In the genomic region with DNA sequence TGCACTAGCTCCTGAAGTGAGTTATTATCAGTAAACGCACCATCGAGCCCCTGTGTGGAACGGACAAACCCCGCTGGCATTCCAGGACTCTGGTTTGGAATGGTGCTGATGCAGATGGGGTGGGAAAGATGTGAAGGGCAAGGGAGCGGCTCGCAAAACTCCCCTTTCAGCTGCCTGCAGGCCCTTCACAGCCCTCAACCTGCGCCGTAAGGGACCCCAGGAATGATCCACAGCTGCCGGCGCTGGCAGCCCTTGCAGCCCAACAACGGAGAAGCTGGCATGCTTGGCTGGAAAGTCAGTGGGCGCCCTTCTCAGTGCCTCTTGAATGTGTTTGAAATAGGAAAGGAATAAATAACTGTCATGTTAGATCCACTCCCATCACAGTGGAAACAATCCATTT, we compare ENCODE assay signal across 24 cellular contexts.
"Had no signal": no experiment of that assay in that cellular context is flagged by ENCODE, and none has a peak within 500 bp of the region (broad histone marks: within the 10 kb centered on the region; RNA-seq: fewer than 3 reads in every experiment).

No MANE protein-coding gene starts in this region.

- DNase-seq: activated CD4-positive, alpha-beta T cell treated with anti-CD3 and anti-CD28 coated beads for 48 hours; activated CD4-positive, alpha-beta T cell treated with anti-CD3 and anti-CD28 coated beads, Interleukin-2, amount 50 U/mL, for 48 hours; activated CD8-positive, alpha-beta memory T cell treated with anti-CD3 and anti-CD28 coated beads for 24 hours; activated CD8-positive, alpha-beta memory T cell treated with anti-CD3 and anti-CD28 coated beads, Interleukin-2, amount 50 U/mL, for 48 hours; activated naive CD4-positive, alpha-beta T cell; activated T-cell treated with anti-CD3 and anti-CD28 coated beads, Interleukin-2, amount 50 U/mL, for 24 hours; central memory CD4-positive, alpha-beta T cell; dermis blood vessel endothelial cell; effector CD8-positive, alpha-beta T cell; glutamatergic neuron; nephron progenitor cell; psoas muscle; stimulated activated naive CD4-positive, alpha-beta T cell treated with Interleukin-2 at 50 U/mL for 16 hours; SW 1271; T-helper 17 cell; T1000; testis; transverse colon; uterus; WERI-Rb-1 had no signal

- ATAC-seq: activated CD4-positive, CD25-positive, alpha-beta regulatory T cell treated with anti-CD3 and anti-CD28 coated beads, Interleukin-2, amount 50 U/mL, for 24 hours; activated naive CD4-positive, alpha-beta T cell treated with anti-CD3 and anti-CD28 coated beads, Interleukin-2, amount 50 U/mL, for 72 hours; pancreas; psoas muscle; T-helper 17 cell had no signal

- H3K27me3 ChIP-seq: testis, transverse colon, uterus had no signal

- H3K27ac ChIP-seq: breast epithelium, pancreas, psoas muscle, testis, transverse colon, uterus, WERI-Rb-1 had no signal

- H3K4me1 ChIP-seq: breast epithelium, pancreas, psoas muscle, testis, transverse colon, uterus had no signal

- H3K4me1 Mint-ChIP-seq: nephron progenitor cell, T-helper 17 cell had no signal

- H3K27ac Mint-ChIP-seq: activated naive CD4-positive, alpha-beta T cell treated with anti-CD3 and anti-CD28 coated beads, Interleukin-2, amount 50 U/mL, for 72 hours; activated T-cell treated with anti-CD3 and anti-CD28 coated beads, Interleukin-2, amount 50 U/mL, for 24 hours; nephron progenitor cell; T-helper 17 cell had no signal

- H3K4me3 Mint-ChIP-seq: activated T-cell treated with anti-CD3 and anti-CD28 coated beads, Interleukin-2, amount 50 U/mL, for 24 hours; nephron progenitor cell; T-helper 17 cell had no signal

- H3K9me3 ChIP-seq: testis had no signal

- H3K36me3 Mint-ChIP-seq: activated naive CD4-positive, alpha-beta T cell treated with anti-CD3 and anti-CD28 coated beads, Interleukin-2, amount 50 U/mL, for 72 hours had no signal

- H3K4me3 ChIP-seq: breast epithelium, pancreas, psoas muscle, testis, transverse colon, uterus had no signal

- H3K36me3 ChIP-seq: breast epithelium, pancreas, transverse colon, uterus, WERI-Rb-1 had no signal
